In genomic region chr14:102496331-102496691, GRCh38 we compare ENCODE assay signal across 1 cellular context.
TF ChIP-seq lines count a peak whose summit lies in the region.

No MANE protein-coding gene starts in this region.

TF ChIP-seq in WTC11, 78 proteins besides CTCF, POLR2A, EP300 and RAD21 (continued from another document):
- TF ChIP-seq E2F4 (CRISPR knock-in tag; IDR thresholded peaks at IDR 0.05; ENCODE audit: borderline replicate concordance, low read depth) (no peak), FOXK1 (CRISPR knock-in tag; IDR thresholded peaks at IDR 0.05) (no peak), NR3C1 (CRISPR knock-in tag; conservative IDR thresholded peaks at IDR 0.05; ENCODE audit: low read depth) (no peak), KAT7 (CRISPR knock-in tag; IDR thresholded peaks at IDR 0.05; ENCODE audit: borderline replicate concordance) (no peak), JUN (CRISPR knock-in tag; IDR thresholded peaks at IDR 0.05) (no peak), USF2 (CRISPR knock-in tag; IDR thresholded peaks at IDR 0.05) (no peak), PRRX2 (CRISPR knock-in tag; IDR thresholded peaks at IDR 0.05) (no peak)
